In the genomic region with DNA sequence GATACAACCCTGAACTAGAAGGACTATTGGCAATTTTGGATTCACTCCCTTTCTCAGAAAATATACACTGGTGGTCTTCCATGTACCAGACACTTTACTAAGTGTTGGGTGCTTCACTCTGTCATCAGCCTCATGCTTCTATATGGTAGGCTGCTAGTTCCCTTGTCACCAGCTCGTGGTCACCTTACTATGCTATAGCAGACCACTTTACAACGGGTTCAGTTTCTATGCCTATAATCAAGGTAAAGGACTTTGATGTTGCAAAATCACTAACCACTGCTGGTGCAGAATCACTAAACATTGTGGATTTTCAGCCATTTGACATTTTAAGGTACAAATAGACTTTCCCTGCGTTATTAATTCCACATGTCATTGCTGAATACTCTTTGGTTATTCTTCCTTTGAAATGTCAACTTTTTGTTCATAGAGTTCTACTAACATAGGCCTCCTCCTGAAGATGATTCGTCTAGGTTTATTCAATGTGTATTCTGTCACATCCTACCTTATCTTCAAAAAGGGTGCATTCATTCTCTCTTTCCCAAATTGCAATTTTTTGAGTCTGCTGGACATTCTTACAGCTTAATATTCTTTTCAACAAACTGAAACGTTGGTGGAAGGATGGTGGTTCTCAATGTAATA, we compare ENCODE assay signal across 19 cellular contexts.
A peak's percentile ranks its signal among the peaks of the same experiment; 100 is the strongest.
DNase-seq lines count a peak whose midpoint lies in the region; ATAC-seq and TF ChIP-seq lines count a peak whose summit lies in the region.
"Had no signal": no experiment of that assay in that cellular context is flagged by ENCODE, and none has a peak within 500 bp of the region (broad histone marks: within the 10 kb centered on the region; RNA-seq: fewer than 3 reads in every experiment).

No MANE protein-coding gene starts in this region.

- no peak overlapping the region for H3K4me3 Mint-ChIP-seq in activated CD4-positive, alpha-beta T cell treated with anti-CD3 and anti-CD28 coated beads for 36 hours
- no peak overlapping the region for H3K4me3 Mint-ChIP-seq in CD8-positive, alpha-beta T cell
- no peak overlapping the region for H3K4me3 Mint-ChIP-seq in activated naive CD8-positive, alpha-beta T cell
- H3K4me3 Mint-ChIP-seq in nephron progenitor cell, result no peak overlapping the region
- H3K4me3 Mint-ChIP-seq in activated T-helper 2 cell treated with anti-CD3 and anti-CD28 coated beads, Interferon-gamma antibody, Interleukin-2, Interleukin-4, amounts not matched to agents 10 μg/mL and 5 μg/mL and 100 μg/mL, durations not matched to agents 14 hours and 24 hours and 36 hours (ENCODE audit: low read depth), result no peak overlapping the region
- H3K4me3 Mint-ChIP-seq: GM23338 had no signal

- H3K27ac ChIP-seq in CD8-positive, alpha-beta T cell (ENCODE audit: low read depth, low read length), result no peak overlapping the region
- H3K27ac ChIP-seq: BLaER1, HL-60, PC-9 had no signal

- no peak for DNase-seq in activated CD4-positive, alpha-beta T cell treated with anti-CD3 and anti-CD28 coated beads for 36 hours
- no peak for DNase-seq in activated CD4-positive, alpha-beta T cell treated with anti-CD3 and anti-CD28 coated beads, Interleukin-2, amount 50 U/mL, for 1 hour
- no peak for DNase-seq in CD8-positive, alpha-beta T cell
- DNase-seq in nephron progenitor cell, result no peak
- DNase-seq in activated T-helper 2 cell treated with anti-CD3 and anti-CD28 coated beads, Interferon-gamma antibody, Interleukin-2, Interleukin-4, amounts not matched to agents 10 μg/mL and 5 μg/mL and 100 μg/mL, durations not matched to agents 14 hours and 24 hours and 36 hours (ENCODE audit: low spot score), result no peak
- DNase-seq in germinal center (ENCODE audit: low spot score), result no peak
- no peak for DNase-seq in putamen (ENCODE audit: low spot score)
- DNase-seq: COR-L47, NCI-H1048, NCI-H1436 treated with DMSO at 0.1 percent for 48 hours, NCI-H2081, NCI-H524, PC-9 had no signal

- H3K27me3 ChIP-seq in CD8-positive, alpha-beta T cell (ENCODE audit: insufficient read depth, low read length), result no peaks in the 10 kb centered on the region
- H3K27me3 ChIP-seq: BLaER1 had no signal

- CTCF ChIA-PET in activated CD4-positive, alpha-beta T cell treated with anti-CD3 and anti-CD28 coated beads for 36 hours (lab: Charles Lee), result interaction anchor here (0.8 to 4.2 kb wide), 6 partner anchors 8 to 171 kb away, joined by 3 to 19 read pairs (median 4); no protein-coding TSS in a partner anchor
- CTCF ChIA-PET in CD8-positive, alpha-beta T cell (lab: Charles Lee), result interaction anchor here (0.8 kb wide), 1 partner anchor 88 kb away, joined by 3 read pairs; no protein-coding TSS in a partner anchor

- intact Hi-C loops in activated CD4-positive, alpha-beta T cell treated with anti-CD3 and anti-CD28 coated beads for 36 hours (cut with DNase I, micrococcal nuclease), result no loop called here
- intact Hi-C loops in CD8-positive, alpha-beta T cell (cut with DNase I, micrococcal nuclease), result no loop called here
- intact Hi-C loops in activated T-helper 2 cell treated with anti-CD3 and anti-CD28 coated beads, Interferon-gamma antibody, Interleukin-2, Interleukin-4, amounts not matched to agents 10 μg/mL and 5 μg/mL and 100 μg/mL, durations not matched to agents 14 hours and 24 hours and 36 hours (cut with micrococcal nuclease), result no loop called here

- H3K36me3 Mint-ChIP-seq in activated CD4-positive, alpha-beta T cell treated with anti-CD3 and anti-CD28 coated beads for 36 hours (ENCODE audit: low read depth), result peaks cover 83% of the 10 kb centered on the region
- peaks cover 73% of the 10 kb centered on the region for H3K36me3 Mint-ChIP-seq in CD8-positive, alpha-beta T cell
- peaks cover 38% of the 10 kb centered on the region for H3K36me3 Mint-ChIP-seq in activated naive CD8-positive, alpha-beta T cell
- no peaks in the 10 kb centered on the region for H3K36me3 Mint-ChIP-seq in nephron progenitor cell (ENCODE audit: low read depth)
- H3K36me3 Mint-ChIP-seq in activated T-helper 2 cell treated with anti-CD3 and anti-CD28 coated beads, Interferon-gamma antibody, Interleukin-2, Interleukin-4, amounts not matched to agents 10 μg/mL and 5 μg/mL and 100 μg/mL, durations not matched to agents 14 hours and 24 hours and 36 hours (ENCODE audit: low read depth), result peaks cover 87% of the 10 kb centered on the region

- H3K36me3 ChIP-seq in CD8-positive, alpha-beta T cell (ENCODE audit: insufficient read depth, low read length), result peaks cover 20% of the 10 kb centered on the region

- H3K4me1 Mint-ChIP-seq in activated CD4-positive, alpha-beta T cell treated with anti-CD3 and anti-CD28 coated beads for 36 hours, result peaks cover 33% of the 10 kb centered on the region
- H3K4me1 Mint-ChIP-seq in CD8-positive, alpha-beta T cell (ENCODE audit: low read depth), result peaks cover 47% of the 10 kb centered on the region
- peaks cover 57% of the 10 kb centered on the region for H3K4me1 Mint-ChIP-seq in activated naive CD8-positive, alpha-beta T cell (ENCODE audit: low read depth)
- peaks cover 24% of the 10 kb centered on the region for H3K4me1 Mint-ChIP-seq in nephron progenitor cell
- H3K4me1 Mint-ChIP-seq in activated T-helper 2 cell treated with anti-CD3 and anti-CD28 coated beads, Interferon-gamma antibody, Interleukin-2, Interleukin-4, amounts not matched to agents 10 μg/mL and 5 μg/mL and 100 μg/mL, durations not matched to agents 14 hours and 24 hours and 36 hours (ENCODE audit: low read depth), result peaks cover 50% of the 10 kb centered on the region

- POLR2A ChIA-PET in activated CD4-positive, alpha-beta T cell treated with anti-CD3 and anti-CD28 coated beads for 36 hours (lab: Charles Lee), result no interaction called here
- POLR2A ChIA-PET in CD8-positive, alpha-beta T cell (lab: Charles Lee), result interaction anchor here (0.9 kb wide), 1 partner anchor 8 kb away, joined by 3 read pairs; no protein-coding TSS in a partner anchor

- H3K27me3 Mint-ChIP-seq in activated CD4-positive, alpha-beta T cell treated with anti-CD3 and anti-CD28 coated beads for 36 hours, result no peaks in the 10 kb centered on the region
- H3K27me3 Mint-ChIP-seq in CD8-positive, alpha-beta T cell (ENCODE audit: low read depth), result no peaks in the 10 kb centered on the region
- no peaks in the 10 kb centered on the region for H3K27me3 Mint-ChIP-seq in activated naive CD8-positive, alpha-beta T cell
- H3K27me3 Mint-ChIP-seq in nephron progenitor cell (ENCODE audit: low read depth, poor library complexity), result no peaks in the 10 kb centered on the region
- no peaks in the 10 kb centered on the region for H3K27me3 Mint-ChIP-seq in activated T-helper 2 cell treated with anti-CD3 and anti-CD28 coated beads, Interferon-gamma antibody, Interleukin-2, Interleukin-4, amounts not matched to agents 10 μg/mL and 5 μg/mL and 100 μg/mL, durations not matched to agents 14 hours and 24 hours and 36 hours (ENCODE audit: low read depth)

- peaks cover 2% of the 10 kb centered on the region for H3K4me1 ChIP-seq in CD8-positive, alpha-beta T cell (ENCODE audit: insufficient read depth, low read length)

- H3K4me3 ChIP-seq in CD8-positive, alpha-beta T cell (ENCODE audit: low read depth, low read length), result no peak overlapping the region
- H3K4me3 ChIP-seq: BLaER1, GM23338, K562, PC-9 had no signal

- TF ChIP-seq CTCF in CD8-positive, alpha-beta T cell (IDR thresholded peaks at IDR 0.05), result no peak
- TF ChIP-seq CTCF in nephron progenitor cell (IDR thresholded peaks at IDR 0.05), result no peak

- H3K9me3 ChIP-seq in CD8-positive, alpha-beta T cell (ENCODE audit: low read length), result no peaks in the 10 kb centered on the region

- H3K27ac Mint-ChIP-seq in activated CD4-positive, alpha-beta T cell treated with anti-CD3 and anti-CD28 coated beads for 36 hours, result no peak overlapping the region
- peak overlapping the region; percentile 41 for H3K27ac Mint-ChIP-seq in CD8-positive, alpha-beta T cell
- H3K27ac Mint-ChIP-seq in activated naive CD8-positive, alpha-beta T cell, result peak overlapping the region; percentile 75
- H3K27ac Mint-ChIP-seq in nephron progenitor cell, result peak overlapping the region; percentile 14
- H3K27ac Mint-ChIP-seq in activated T-helper 2 cell treated with anti-CD3 and anti-CD28 coated beads, Interferon-gamma antibody, Interleukin-2, Interleukin-4, amounts not matched to agents 10 μg/mL and 5 μg/mL and 100 μg/mL, durations not matched to agents 14 hours and 24 hours and 36 hours, result no peak overlapping the region
- H3K27ac Mint-ChIP-seq: GM23338 had no signal

- H3K9me3 Mint-ChIP-seq in activated CD4-positive, alpha-beta T cell treated with anti-CD3 and anti-CD28 coated beads for 36 hours (ENCODE audit: low read depth), result no peaks in the 10 kb centered on the region
- H3K9me3 Mint-ChIP-seq in CD8-positive, alpha-beta T cell, result no peaks in the 10 kb centered on the region
- H3K9me3 Mint-ChIP-seq in activated naive CD8-positive, alpha-beta T cell (ENCODE audit: low read depth), result no peaks in the 10 kb centered on the region
- no peaks in the 10 kb centered on the region for H3K9me3 Mint-ChIP-seq in nephron progenitor cell
- H3K9me3 Mint-ChIP-seq in activated T-helper 2 cell treated with anti-CD3 and anti-CD28 coated beads, Interferon-gamma antibody, Interleukin-2, Interleukin-4, amounts not matched to agents 10 μg/mL and 5 μg/mL and 100 μg/mL, durations not matched to agents 14 hours and 24 hours and 36 hours, result no peaks in the 10 kb centered on the region
- H3K9me3 Mint-ChIP-seq: GM23338 had no signal

- peak; percentile 44 for ATAC-seq in activated CD4-positive, alpha-beta T cell treated with anti-CD3 and anti-CD28 coated beads for 36 hours
- no peak for ATAC-seq in CD8-positive, alpha-beta T cell
- ATAC-seq: GM23338, HCT116, K562 had no signal

Comparison
In these comparisons a context has a peak if more than half of its experiments do, and no peak if none do; other contexts are left out.
1. H3K27ac Mint-ChIP-seq: peak in CD8-positive, alpha-beta T cell (single experiment), activated naive CD8-positive, alpha-beta T cell (single experiment) and nephron progenitor cell (single experiment); none in activated CD4-positive, alpha-beta T cell treated with anti-CD3 and anti-CD28 coated beads for 36 hours (single experiment) and activated T-helper 2 cell treated with anti-CD3 and anti-CD28 coated beads, Interferon-gamma antibody, Interleukin-2, Interleukin-4, amounts not matched to agents 10 μg/mL and 5 μg/mL and 100 μg/mL, durations not matched to agents 14 hours and 24 hours and 36 hours (single experiment).